1 cellular context compared by ENCODE assay signal in the genomic region with DNA sequence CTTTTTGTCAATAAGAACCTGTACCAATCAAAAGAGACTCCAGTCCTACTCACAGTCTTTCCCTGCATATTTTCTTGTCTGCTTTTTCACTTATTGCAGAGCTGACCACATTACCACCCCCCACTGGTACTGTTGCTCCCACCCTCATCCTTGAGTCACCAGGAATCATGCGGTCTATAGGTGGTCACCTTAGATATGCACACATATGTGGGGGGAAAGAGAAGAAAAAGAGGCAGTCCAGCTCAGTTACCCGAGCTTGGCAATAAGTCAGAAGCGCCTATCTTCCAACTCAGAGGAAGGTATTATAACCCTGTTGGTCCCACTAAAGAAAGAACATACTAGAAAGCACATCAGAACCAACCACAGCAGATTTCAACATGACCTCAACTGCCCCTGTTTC.
TF ChIP-seq lines count a peak whose summit lies in the region.

No MANE protein-coding gene starts in this region.

TF ChIP-seq in GM23338, 12 proteins besides CTCF, POLR2A, EP300 and RAD21 (continued from another document):
- TF ChIP-seq, protein P1, sequence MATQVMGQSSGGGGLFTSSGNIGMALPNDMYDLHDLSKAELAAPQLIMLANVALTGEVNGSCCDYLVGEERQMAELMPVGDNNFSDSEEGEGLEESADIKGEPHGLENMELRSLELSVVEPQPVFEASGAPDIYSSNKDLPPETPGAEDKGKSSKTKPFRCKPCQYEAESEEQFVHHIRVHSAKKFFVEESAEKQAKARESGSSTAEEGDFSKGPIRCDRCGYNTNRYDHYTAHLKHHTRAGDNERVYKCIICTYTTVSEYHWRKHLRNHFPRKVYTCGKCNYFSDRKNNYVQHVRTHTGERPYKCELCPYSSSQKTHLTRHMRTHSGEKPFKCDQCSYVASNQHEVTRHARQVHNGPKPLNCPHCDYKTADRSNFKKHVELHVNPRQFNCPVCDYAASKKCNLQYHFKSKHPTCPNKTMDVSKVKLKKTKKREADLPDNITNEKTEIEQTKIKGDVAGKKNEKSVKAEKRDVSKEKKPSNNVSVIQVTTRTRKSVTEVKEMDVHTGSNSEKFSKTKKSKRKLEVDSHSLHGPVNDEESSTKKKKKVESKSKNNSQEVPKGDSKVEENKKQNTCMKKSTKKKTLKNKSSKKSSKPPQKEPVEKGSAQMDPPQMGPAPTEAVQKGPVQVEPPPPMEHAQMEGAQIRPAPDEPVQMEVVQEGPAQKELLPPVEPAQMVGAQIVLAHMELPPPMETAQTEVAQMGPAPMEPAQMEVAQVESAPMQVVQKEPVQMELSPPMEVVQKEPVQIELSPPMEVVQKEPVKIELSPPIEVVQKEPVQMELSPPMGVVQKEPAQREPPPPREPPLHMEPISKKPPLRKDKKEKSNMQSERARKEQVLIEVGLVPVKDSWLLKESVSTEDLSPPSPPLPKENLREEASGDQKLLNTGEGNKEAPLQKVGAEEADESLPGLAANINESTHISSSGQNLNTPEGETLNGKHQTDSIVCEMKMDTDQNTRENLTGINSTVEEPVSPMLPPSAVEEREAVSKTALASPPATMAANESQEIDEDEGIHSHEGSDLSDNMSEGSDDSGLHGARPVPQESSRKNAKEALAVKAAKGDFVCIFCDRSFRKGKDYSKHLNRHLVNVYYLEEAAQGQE (IDR thresholded peaks at IDR 0.05; ENCODE audit: unreplicated experiment), result no peak
- TF ChIP-seq POLR2AphosphoS5 (IDR thresholded peaks at IDR 0.05; ENCODE audit: low read depth) (no peak), CREB1 (CRISPR knock-in tag; IDR thresholded peaks at IDR 0.05; ENCODE audit: low read depth) (no peak), ZNF331 (CRISPR knock-in tag; IDR thresholded peaks at IDR 0.05; ENCODE audit: low read depth) (no peak), STAT1 (IDR thresholded peaks at IDR 0.05; ENCODE audit: unreplicated experiment) (no peak)
